In the genomic region with DNA sequence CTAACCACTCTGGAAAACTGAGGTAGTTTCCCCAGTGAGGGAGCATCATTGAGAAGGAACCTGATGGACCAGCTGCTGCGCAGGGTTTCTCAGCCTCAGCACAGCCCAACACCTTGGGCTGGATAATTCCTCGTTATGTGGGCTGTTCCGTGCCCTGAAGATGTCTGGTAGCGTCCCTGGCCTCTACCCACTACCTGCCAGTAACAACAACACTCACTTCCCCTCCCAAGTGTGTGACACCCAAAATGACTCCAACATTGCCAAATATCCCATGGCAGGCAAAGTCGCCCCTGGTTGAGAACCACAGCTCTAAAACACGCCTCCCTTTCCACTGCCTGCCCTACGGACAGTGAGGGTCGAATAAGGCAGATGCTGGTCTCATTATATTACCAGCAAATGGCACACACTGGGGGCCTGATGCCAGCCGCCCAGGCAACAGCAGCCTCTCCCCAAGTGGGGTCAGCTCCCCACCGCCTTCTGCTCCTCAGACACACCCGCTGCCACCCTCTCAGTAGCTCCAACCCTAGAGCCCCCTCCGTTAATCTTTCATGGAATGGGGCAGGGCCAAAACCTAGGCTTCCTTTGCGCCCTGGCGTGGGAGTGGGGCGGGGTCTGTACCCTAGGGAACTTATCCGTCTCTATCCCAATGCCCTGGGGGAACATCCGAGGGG, we compare ENCODE assay signal across 1 cellular context.
TF ChIP-seq lines count a peak whose summit lies in the region.

No MANE protein-coding gene starts in this region.

TF ChIP-seq in endothelial cell of umbilical vein, 7 proteins besides CTCF, POLR2A, EP300 and RAD21:
- TF ChIP-seq JUN (IDR thresholded peaks at IDR 0.05; ENCODE audit: borderline replicate concordance, insufficient read depth, insufficient read length, low read depth) (no peak), MYC (IDR thresholded peaks at IDR 0.05; ENCODE audit: low read depth, low read length) (no peak), EZH2 (IDR thresholded peaks at IDR 0.05; ENCODE audit: borderline replicate concordance, low read depth, low read length, severe bottlenecking) (no peak), FOS (IDR thresholded peaks at IDR 0.05; ENCODE audit: borderline replicate concordance, insufficient read depth, low read length) (no peak), GATA2 (IDR thresholded peaks at IDR 0.05; ENCODE audit: insufficient read depth, insufficient read length, low read depth, low read length) (no peak), POLR2AphosphoS5 (IDR thresholded peaks at IDR 0.05; ENCODE audit: insufficient read depth, low read depth, low read length) (no peak)
- TF ChIP-seq, protein P1, sequence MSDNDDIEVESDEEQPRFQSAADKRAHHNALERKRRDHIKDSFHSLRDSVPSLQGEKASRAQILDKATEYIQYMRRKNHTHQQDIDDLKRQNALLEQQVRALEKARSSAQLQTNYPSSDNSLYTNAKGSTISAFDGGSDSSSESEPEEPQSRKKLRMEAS (IDR thresholded peaks at IDR 0.05; ENCODE audit: insufficient read depth, insufficient read length): no peak
